8 cellular contexts compared by ENCODE assay signal in the genomic region with DNA sequence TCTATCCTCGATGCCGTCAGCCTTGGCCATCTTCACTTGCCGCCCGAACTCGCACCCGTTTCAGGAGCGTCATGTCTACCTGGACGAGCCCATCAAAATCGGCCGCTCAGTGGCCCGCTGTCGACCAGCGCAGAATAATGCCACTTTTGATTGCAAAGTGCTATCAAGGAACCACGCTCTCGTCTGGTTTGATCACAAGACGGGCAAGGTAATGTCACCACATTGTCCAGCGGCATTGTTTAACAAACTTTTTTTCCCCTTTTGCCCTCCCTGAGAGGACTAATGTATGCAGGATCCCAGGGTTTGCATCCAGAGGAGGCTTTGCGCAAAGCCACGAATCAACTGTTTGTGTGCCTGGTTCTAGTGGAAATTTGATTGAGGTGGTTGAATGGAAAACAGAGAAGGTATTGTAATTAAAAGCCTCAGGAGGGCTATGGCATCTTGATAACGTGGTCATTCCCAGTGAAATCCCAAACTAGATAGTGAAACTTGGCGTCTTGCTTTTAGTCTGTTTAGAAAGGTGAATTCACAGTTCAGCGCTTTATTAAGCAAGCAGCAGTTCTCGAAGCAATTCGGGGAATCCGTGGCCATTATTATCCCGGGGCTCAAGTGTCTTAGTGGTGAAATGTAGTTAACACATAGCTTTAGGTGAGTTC. TPM values are rescaled to one million over a fixed set of nuclear protein-coding genes. Genes with fewer than 3 reads are reported as not detected.
DNase-seq lines count a peak whose midpoint lies in the region; ATAC-seq, FAIRE-seq and TF ChIP-seq lines count a peak whose summit lies in the region.

No MANE protein-coding gene starts in this region.

- no peak for TF ChIP-seq CTCF in smooth muscle cell (IDR thresholded peaks at IDR 0.05; ENCODE audit: borderline replicate concordance, insufficient read depth, poor library complexity, severe bottlenecking)

- H3K27me3 ChIP-seq in iPS-15b (ENCODE audit: control insufficient read depth, insufficient read depth, low read length) (no peaks in the 10 kb centered on the region), smooth muscle cell (ENCODE audit: low read depth) (no peaks in the 10 kb centered on the region)

- H3K4me3 ChIP-seq in iPS-15b (ENCODE audit: low read depth, low read length) (peak overlapping the region; percentile 87), smooth muscle cell (peak overlapping the region; percentile 88)

- no peaks in the 10 kb centered on the region for H3K9me3 ChIP-seq in iPS-15b (ENCODE audit: control insufficient read depth, insufficient read depth, low read length)
- H3K9me3 ChIP-seq in smooth muscle cell (replicated peaks; ENCODE audit: low read depth), result no peaks in the 10 kb centered on the region

- H3K27me3 Mint-ChIP-seq in activated naive CD4-positive, alpha-beta T cell treated with anti-CD3 and anti-CD28 coated beads for 36 hours (ENCODE audit: low read depth), result no peaks in the 10 kb centered on the region
- H3K27me3 Mint-ChIP-seq in activated CD8-positive, alpha-beta T cell treated with anti-CD3 and anti-CD28 coated beads, Interleukin-2, amount 10 ng/mL, durations not matched to agents 7 days and 5 days (ENCODE audit: low read depth), result peaks cover 3% of the 10 kb centered on the region

- peak overlapping the region; percentile 98 for H3K4me3 Mint-ChIP-seq in activated naive CD4-positive, alpha-beta T cell treated with anti-CD3 and anti-CD28 coated beads for 36 hours
- H3K4me3 Mint-ChIP-seq in activated CD8-positive, alpha-beta T cell treated with anti-CD3 and anti-CD28 coated beads, Interleukin-2, amount 10 ng/mL, durations not matched to agents 7 days and 5 days, result peak overlapping the region; percentile 97

- H3K36me3 ChIP-seq in iPS-15b (ENCODE audit: control insufficient read depth, insufficient read depth, low read length), result no peaks in the 10 kb centered on the region
- H3K36me3 ChIP-seq in smooth muscle cell (ENCODE audit: low read depth), result no peaks in the 10 kb centered on the region

- POLR2A ChIA-PET in activated CD8-positive, alpha-beta T cell treated with anti-CD3 and anti-CD28 coated beads, Interleukin-2, amount 10 ng/mL, durations not matched to agents 7 days and 5 days (lab: Charles Lee), result interaction anchor here (1.6 to 1.7 kb wide), 2 partner anchors 65 to 160 kb away, joined by 7 to 9 read pairs; partner anchors contain the start of genes ARF4 and DENND6A

- TF ChIP-seq POLR2A in GM12891 (IDR thresholded peaks at IDR 0.05; ENCODE audit: low read depth, low read length), result no peak

- peaks cover 45% of the 10 kb centered on the region for H3K4me1 Mint-ChIP-seq in activated naive CD4-positive, alpha-beta T cell treated with anti-CD3 and anti-CD28 coated beads for 36 hours (ENCODE audit: low read depth)
- H3K4me1 Mint-ChIP-seq in activated CD8-positive, alpha-beta T cell treated with anti-CD3 and anti-CD28 coated beads, Interleukin-2, amount 10 ng/mL, durations not matched to agents 7 days and 5 days (ENCODE audit: low read depth), result peaks cover 49% of the 10 kb centered on the region

- peak overlapping the region; percentile 68 for H3K9ac ChIP-seq in iPS-15b (ENCODE audit: low read depth, low read length)
- H3K9ac ChIP-seq in smooth muscle cell (ENCODE audit: low read depth), result peak overlapping the region; percentile 94

- H3K36me3 Mint-ChIP-seq in activated naive CD4-positive, alpha-beta T cell treated with anti-CD3 and anti-CD28 coated beads for 36 hours (ENCODE audit: low read depth), result peaks cover 24% of the 10 kb centered on the region
- H3K36me3 Mint-ChIP-seq in activated CD8-positive, alpha-beta T cell treated with anti-CD3 and anti-CD28 coated beads, Interleukin-2, amount 10 ng/mL, durations not matched to agents 7 days and 5 days (ENCODE audit: low read depth), result peaks cover 41% of the 10 kb centered on the region

- H3K4me1 ChIP-seq in iPS-15b (ENCODE audit: control insufficient read depth, insufficient read depth, low read length) (peaks cover 2% of the 10 kb centered on the region), smooth muscle cell (ENCODE audit: low read depth) (peaks cover 21% of the 10 kb centered on the region)

- CTCF ChIA-PET in activated naive CD4-positive, alpha-beta T cell treated with anti-CD3 and anti-CD28 coated beads for 36 hours (lab: Charles Lee), result interaction anchor here (0.6 kb wide), 2 partner anchors 13 to 77 kb away, joined by 3 read pairs; no protein-coding TSS in a partner anchor
- CTCF ChIA-PET in activated CD8-positive, alpha-beta T cell treated with anti-CD3 and anti-CD28 coated beads, Interleukin-2, amount 10 ng/mL, durations not matched to agents 7 days and 5 days (lab: Charles Lee), result interaction anchor here (1.1 to 1.6 kb wide), 2 partner anchors 13 to 360 kb away, joined by 4 to 5 read pairs; no protein-coding TSS in a partner anchor

- H2AFZ ChIP-seq in smooth muscle cell (ENCODE audit: low read depth), result no peak overlapping the region

- H3K27ac ChIP-seq in smooth muscle cell (ENCODE audit: low read depth), result no peak overlapping the region

- peaks cover 53% of the 10 kb centered on the region for H3K79me2 ChIP-seq in smooth muscle cell (ENCODE audit: low read depth)

- intact Hi-C loops in activated naive CD4-positive, alpha-beta T cell treated with anti-CD3 and anti-CD28 coated beads for 36 hours (cut with micrococcal nuclease), result loop anchor here (2.0 to 5.0 kb wide), 2 partner anchors 60 to 361 kb away; no protein-coding TSS in a partner anchor

- no peaks in the 10 kb centered on the region for H3K9me3 Mint-ChIP-seq in activated naive CD4-positive, alpha-beta T cell treated with anti-CD3 and anti-CD28 coated beads for 36 hours
- no peaks in the 10 kb centered on the region for H3K9me3 Mint-ChIP-seq in activated CD8-positive, alpha-beta T cell treated with anti-CD3 and anti-CD28 coated beads, Interleukin-2, amount 10 ng/mL, durations not matched to agents 7 days and 5 days (ENCODE audit: insufficient read depth)

- H3F3A ChIP-seq in smooth muscle cell (ENCODE audit: low read depth), result no peaks in the 10 kb centered on the region

- FAIRE-seq in GM12891 (lab: Jason Lieb, UNC), result no peak

- DNase-seq in activated naive CD4-positive, alpha-beta T cell treated with anti-CD3 and anti-CD28 coated beads for 36 hours, result no peak
- no peak for DNase-seq in activated naive CD4-positive, alpha-beta T cell treated with anti-CD3 and anti-CD28 coated beads, Interleukin-2, amount 50 U/mL, for 16 hours
- DNase-seq in activated CD8-positive, alpha-beta T cell treated with anti-CD3 and anti-CD28 coated beads, Interleukin-2, amount 10 ng/mL, durations not matched to agents 7 days and 5 days, result no peak
- DNase-seq in smooth muscle cell (lab: John Stamatoyannopoulos, UW; ENCODE audit: unreplicated experiment) (no peak), GM12891 (ENCODE audit: insufficient read length, low spot score) (no peak), SKM-1 treated with dmso at 0.1 percent for 144 hours (lab: John Stamatoyannopoulos, UW; ENCODE audit: unreplicated experiment) (no peak)

- 7% methylated on average over 26 of the region's 26 CpGs for WGBS in smooth muscle cell (ENCODE audit: low lambda C conversion rate)

- H4K20me1 ChIP-seq in smooth muscle cell (ENCODE audit: low read depth), result peaks cover 57% of the 10 kb centered on the region

- ATAC-seq in activated CD8-positive, alpha-beta T cell treated with anti-CD3 and anti-CD28 coated beads, Interleukin-2, amount 10 ng/mL, durations not matched to agents 7 days and 5 days, result no peak
- ATAC-seq in GM21423 (IDR thresholded peaks at IDR 0.05; ENCODE audit: unreplicated experiment), result no peak

- H3K4me2 ChIP-seq in smooth muscle cell, result peak overlapping the region; percentile 88

- no peak overlapping the region for H3K27ac Mint-ChIP-seq in activated naive CD4-positive, alpha-beta T cell treated with anti-CD3 and anti-CD28 coated beads for 36 hours
- peak overlapping the region; percentile 93 for H3K27ac Mint-ChIP-seq in activated CD8-positive, alpha-beta T cell treated with anti-CD3 and anti-CD28 coated beads, Interleukin-2, amount 10 ng/mL, durations not matched to agents 7 days and 5 days

TF ChIP-seq in GM12891, 5 proteins besides CTCF, POLR2A, EP300 and RAD21:
- no peak for TF ChIP-seq PAX5 (IDR thresholded peaks at IDR 0.05; ENCODE audit: insufficient read depth, low read length, severe bottlenecking)
- no peak for TF ChIP-seq TAF1 (IDR thresholded peaks at IDR 0.05; ENCODE audit: low read depth, low read length)
- TF ChIP-seq POLR2AphosphoS5 (IDR thresholded peaks at IDR 0.05; ENCODE audit: low read depth, low read length), result no peak
- TF ChIP-seq POU2F2 (IDR thresholded peaks at IDR 0.05; ENCODE audit: low read depth, low read length), result no peak
- no peak for TF ChIP-seq SPI1 (IDR thresholded peaks at IDR 0.05; ENCODE audit: low read depth, low read length)

RNA-seq across cellular contexts. Expression of gene SLMAP, which starts 1.7 kb away (rescaled TPM):
- total RNA-seq in activated naive CD4-positive, alpha-beta T cell treated with anti-CD3 and anti-CD28 coated beads for 36 hours, result 10 to 100 TPM; 35.1 TPM
- total RNA-seq in activated CD8-positive, alpha-beta T cell treated with anti-CD3 and anti-CD28 coated beads, Interleukin-2, amount 10 ng/mL, durations not matched to agents 7 days and 5 days, result 10 to 100 TPM; 63.0 to 65.1 TPM
- total RNA-seq in smooth muscle cell, result 42.8 and 49.6 TPM in 2 replicates
- polyA plus RNA-seq in smooth muscle cell, result 18.9 and 19.9 TPM in 2 replicates
- polyA plus RNA-seq in GM12891 (2012; ENCODE audit: low read depth, missing spikeins), result 15.7 TPM
